8 cellular contexts compared by ENCODE assay signal in genomic region chr11:1693327-1694063, GRCh38. TPM values are rescaled to one million over a fixed set of nuclear protein-coding genes. Genes with fewer than 3 reads are reported as not detected.
DNase-seq lines count a peak whose midpoint lies in the region; ATAC-seq, FAIRE-seq and TF ChIP-seq lines count a peak whose summit lies in the region.

No MANE protein-coding gene starts in this region.

- POLR2A ChIA-PET in Caco-2 (lab: Charles Lee) = interaction anchor here (0.5 to 1.0 kb wide), 4 partner anchors 114 to 295 kb away, joined by 3 to 11 read pairs (median 6); no protein-coding TSS in a partner anchor

- no peaks in the 10 kb centered on the region for H3K36me3 ChIP-seq in Caco-2 (ENCODE audit: control insufficient read depth, insufficient read depth, low read length)

- H3K4me1 ChIP-seq in Caco-2 = peaks cover 45% of the 10 kb centered on the region

- BruUV-seq in Caco-2 (replicated peaks; lab: Mats Ljungman, UMichigan) = TSS peak; percentile 31

- no peaks in the 10 kb centered on the region for H3K9me3 ChIP-seq in Caco-2

- no peak for FAIRE-seq in RCC 7860 (lab: Jason Lieb, UNC)

- peak overlapping the region; percentile 91 for H3K27ac Mint-ChIP-seq in Caco-2 (ENCODE audit: unreplicated experiment)
- H3K27ac Mint-ChIP-seq in natural killer cell = peak overlapping the region in 1 of 2 donors; percentile 52
- H3K27ac Mint-ChIP-seq in stimulated activated memory B cell treated with anti-CD40 and anti-IgM and Interleukin-4, amounts not matched to agents 10 μg/mL and 1 μg/mL and 100 μg/mL, for 72 hours = peak overlapping the region; percentile 80

- DNase-seq in Caco-2 (peak; percentile 89 to 95), HUDEP-2 (lab: John Stamatoyannopoulos, UW; ENCODE audit: unreplicated experiment in 76 of 76) (peak in 66 of 76 experiments; percentile 7 to 76 (median 60)), RCC 7860 (ENCODE audit: low spot score) (peak; percentile 17), fibroblast of the aortic adventitia (ENCODE audit: low read depth) (peak; percentile 69), natural killer cell (peak; percentile 69)
- DNase-seq in activated effector memory CD4-positive, alpha-beta T cell treated with anti-CD3 and anti-CD28 coated beads, Interleukin-2, amount 50 U/mL, for 16 hours = peak; percentile 91

- H3K4me3 Mint-ChIP-seq in Caco-2 (ENCODE audit: unreplicated experiment) (peak overlapping the region; percentile 83), natural killer cell (peak overlapping the region; percentile 69)
- peak overlapping the region; percentile 79 for H3K4me3 Mint-ChIP-seq in stimulated activated memory B cell treated with anti-CD40 and anti-IgM and Interleukin-4, amounts not matched to agents 10 μg/mL and 1 μg/mL and 100 μg/mL, for 72 hours

- H3K9me3 Mint-ChIP-seq in Caco-2 (ENCODE audit: unreplicated experiment) (no peaks in the 10 kb centered on the region), natural killer cell (no peaks in the 10 kb centered on the region)
- no peaks in the 10 kb centered on the region for H3K9me3 Mint-ChIP-seq in stimulated activated memory B cell treated with anti-CD40 and anti-IgM and Interleukin-4, amounts not matched to agents 10 μg/mL and 1 μg/mL and 100 μg/mL, for 72 hours

- intact Hi-C loops in Caco-2 (cut with micrococcal nuclease; ENCODE audit: unreplicated experiment) = loop anchor here (1.0 kb wide), 3 partner anchors 132 to 458 kb away; no protein-coding TSS in a partner anchor
- intact Hi-C loops in natural killer cell (cut with micrococcal nuclease) = loop anchor here (1.0 to 2.0 kb wide), 4 partner anchors 41 to 457 kb away; no protein-coding TSS in a partner anchor

- no peaks in the 10 kb centered on the region for H3K27me3 ChIP-seq in Caco-2 (replicated peaks; ENCODE audit: control insufficient read depth, insufficient read depth, low read length)

- H3K4me1 Mint-ChIP-seq in Caco-2 (ENCODE audit: low read depth, unreplicated experiment) (peaks cover 34% of the 10 kb centered on the region), natural killer cell (peaks cover 35 to 37% of the 10 kb centered on the region in 2 donors)
- H3K4me1 Mint-ChIP-seq in stimulated activated memory B cell treated with anti-CD40 and anti-IgM and Interleukin-4, amounts not matched to agents 10 μg/mL and 1 μg/mL and 100 μg/mL, for 72 hours = peaks cover 14% of the 10 kb centered on the region

- H3K4me3 ChIP-seq in Caco-2 (ENCODE audit: low read depth, low read length) = peak overlapping the region; percentile 49
- peak overlapping the region; percentile 61 for H3K4me3 ChIP-seq in fibroblast of the aortic adventitia (ENCODE audit: low read depth, low read length)

- TF ChIP-seq CTCF in Caco-2 (IDR thresholded peaks at IDR 0.05; ENCODE audit: insufficient read depth in 1 of 2, low read depth in 1 of 2, low read length in 1 of 2, severe bottlenecking in 1 of 2, unreplicated experiment in 1 of 2) = peak; percentile 83 to 98
- TF ChIP-seq CTCF in fibroblast of the aortic adventitia (IDR thresholded peaks at IDR 0.05; ENCODE audit: insufficient read depth, low read length) = peak; percentile 93
- TF ChIP-seq CTCF in natural killer cell (IDR thresholded peaks at IDR 0.05) = peak; percentile 84

- H3K36me3 Mint-ChIP-seq in Caco-2 (ENCODE audit: insufficient read depth, unreplicated experiment) (peaks cover 6% of the 10 kb centered on the region), natural killer cell (no peaks in the 10 kb centered on the region)
- no peaks in the 10 kb centered on the region for H3K36me3 Mint-ChIP-seq in stimulated activated memory B cell treated with anti-CD40 and anti-IgM and Interleukin-4, amounts not matched to agents 10 μg/mL and 1 μg/mL and 100 μg/mL, for 72 hours

- H3K27me3 Mint-ChIP-seq in Caco-2 (ENCODE audit: insufficient read depth, unreplicated experiment) = no peaks in the 10 kb centered on the region
- H3K27me3 Mint-ChIP-seq in natural killer cell (ENCODE audit: low read depth in 2 of 2) = peaks cover 19 to 27% of the 10 kb centered on the region in 2 donors
- H3K27me3 Mint-ChIP-seq in stimulated activated memory B cell treated with anti-CD40 and anti-IgM and Interleukin-4, amounts not matched to agents 10 μg/mL and 1 μg/mL and 100 μg/mL, for 72 hours = peaks cover 85% of the 10 kb centered on the region

- peak in 1 of 3 donors; percentile 24 for ATAC-seq in natural killer cell
- ATAC-seq in stimulated activated memory B cell treated with anti-CD40 and anti-IgM and Interleukin-4, amounts not matched to agents 10 μg/mL and 1 μg/mL and 100 μg/mL, for 72 hours = peak; percentile 68
- no peak for ATAC-seq in HG03280 (IDR thresholded peaks at IDR 0.05; ENCODE audit: unreplicated experiment)

- CTCF ChIA-PET in Caco-2 (lab: Charles Lee) = interaction anchor here (0.5 to 4.5 kb wide), 36 partner anchors 10 to 463 kb away, joined by 3 to 111 read pairs (median 4); partner anchors contain the start of genes CTSD, MRPL23, SYT8 and TNNT3

RNA-seq across cellular contexts. Expression of gene KRTAP5-6, which starts 3.5 kb away (rescaled TPM):
- total RNA-seq in Caco-2 (2022) = not detected in 2 replicates
- total RNA-seq in fibroblast of the aortic adventitia (ENCODE audit: low replicate concordance) = not detected in 2 replicates
- not detected for total RNA-seq in natural killer cell

RNA-seq across cellular contexts. Expression of gene IFITM10, which starts 56.9 kb away (rescaled TPM):
- total RNA-seq in Caco-2 (2022) (1.3 and 2.7 TPM in 2 replicates), fibroblast of the aortic adventitia (ENCODE audit: low replicate concordance) (2.2 and 5.9 TPM in 2 replicates), natural killer cell (1 to 10 TPM; 5.5 to 8.1 (median 6.5) TPM)

Comparison
In these comparisons a context has a peak if more than half of its experiments do, and no peak if none do; other contexts are left out.
1. DNase-seq: peak in every context shown above with its lines; median percentile 92 in Caco-2; 91 in activated effector memory CD4-positive, alpha-beta T cell treated with anti-CD3 and anti-CD28 coated beads, Interleukin-2, amount 50 U/mL, for 16 hours; 69 in fibroblast of the aortic adventitia; 69 in natural killer cell; 60 in HUDEP-2; 17 in RCC 7860.